ENCODE assay signal across 10 cellular contexts in the genomic region with DNA sequence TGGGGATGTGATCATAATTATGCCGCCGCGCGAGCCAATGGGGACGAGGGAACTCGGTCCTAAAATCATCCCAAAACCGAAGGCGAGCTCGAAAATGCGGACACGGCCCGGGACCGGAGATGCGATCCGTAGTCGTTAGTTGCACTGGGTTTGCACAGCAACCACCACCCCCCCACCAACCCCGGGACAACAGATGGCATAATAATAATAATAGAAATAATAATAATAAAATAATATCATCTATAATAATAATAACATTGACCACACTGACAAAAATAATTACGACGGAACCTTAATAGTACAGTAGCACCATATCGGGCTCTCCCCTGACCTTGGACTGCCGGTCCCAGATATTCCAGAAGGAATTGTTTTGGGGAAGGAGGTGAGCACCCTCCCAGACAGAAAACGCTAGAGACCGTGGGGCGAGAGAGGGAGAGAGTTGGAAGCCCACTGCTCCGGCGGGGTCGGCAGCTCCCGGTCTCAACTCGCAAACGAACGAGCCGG. TPM values are rescaled to one million over a fixed set of nuclear protein-coding genes. Genes with fewer than 3 reads are reported as not detected.
DNase-seq lines count a peak whose midpoint lies in the region; ATAC-seq and TF ChIP-seq lines count a peak whose summit lies in the region.
"Had no signal": no experiment of that assay in that cellular context is flagged by ENCODE, and none has a peak within 500 bp of the region (broad histone marks: within the 10 kb centered on the region; RNA-seq: fewer than 3 reads in every experiment).

No MANE protein-coding gene starts in this region.

- peaks cover 6% of the 10 kb centered on the region for H3K36me3 Mint-ChIP-seq in T-helper 2 cell treated with Interferon-gamma antibody and Interleukin-4, amounts not matched to agents 5 μg/mL and 100 μg/mL, for 36 hours (ENCODE audit: low read depth)
- H3K36me3 Mint-ChIP-seq in activated T-helper 17 cell treated with anti-CD3 and anti-CD28 coated beads, Interleukin-2, amount 50 U/mL, for 72 hours (ENCODE audit: low read depth): peaks cover 6% of the 10 kb centered on the region

- no peak overlapping the region for H3K27ac ChIP-seq in hepatocyte
- peak overlapping the region in 20 of 21 experiments; percentile 13 to 90 (median 74) for H3K27ac ChIP-seq in skin epidermis
- H3K27ac ChIP-seq: BLaER1 had no signal

- H3K4me1 Mint-ChIP-seq in T-helper 2 cell treated with Interferon-gamma antibody and Interleukin-4, amounts not matched to agents 5 μg/mL and 100 μg/mL, for 36 hours (ENCODE audit: low read depth): peaks cover 4% of the 10 kb centered on the region
- H3K4me1 Mint-ChIP-seq in activated T-helper 17 cell treated with anti-CD3 and anti-CD28 coated beads, Interleukin-2, amount 50 U/mL, for 72 hours: no peaks in the 10 kb centered on the region

- H4K20me1 ChIP-seq in hepatocyte (ENCODE audit: insufficient read depth, poor library complexity, severe bottlenecking): no peaks in the 10 kb centered on the region

- H3K27me3 Mint-ChIP-seq in T-helper 2 cell treated with Interferon-gamma antibody and Interleukin-4, amounts not matched to agents 5 μg/mL and 100 μg/mL, for 36 hours (ENCODE audit: low read depth): peaks cover 82% of the 10 kb centered on the region
- H3K27me3 Mint-ChIP-seq in activated T-helper 17 cell treated with anti-CD3 and anti-CD28 coated beads, Interleukin-2, amount 50 U/mL, for 72 hours: peaks cover 49% of the 10 kb centered on the region

- H3K79me2 ChIP-seq in hepatocyte: no peaks in the 10 kb centered on the region

- no peak for DNase-seq in T-helper 2 cell treated with Interferon-gamma antibody and Interleukin-4, amounts not matched to agents 5 μg/mL and 100 μg/mL, for 36 hours (ENCODE audit: low spot score)
- DNase-seq in T-helper 2 cell (no peak), hepatocyte (ENCODE audit: low spot score) (no peak), HK-2 (ENCODE audit: unreplicated experiment) (no peak), 8988T (no peak)
- DNase-seq: NCI-H82 had no signal

- peak overlapping the region; percentile 59 for H3K27ac Mint-ChIP-seq in T-helper 2 cell treated with Interferon-gamma antibody and Interleukin-4, amounts not matched to agents 5 μg/mL and 100 μg/mL, for 36 hours
- no peak overlapping the region for H3K27ac Mint-ChIP-seq in activated T-helper 17 cell treated with anti-CD3 and anti-CD28 coated beads, Interleukin-2, amount 50 U/mL, for 72 hours

- H3K9me2 ChIP-seq in hepatocyte (replicated peaks; ENCODE audit: insufficient read depth): no peaks in the 10 kb centered on the region

- H3K4me3 Mint-ChIP-seq in T-helper 2 cell treated with Interferon-gamma antibody and Interleukin-4, amounts not matched to agents 5 μg/mL and 100 μg/mL, for 36 hours: peak overlapping the region; percentile 46
- peak overlapping the region; percentile 22 for H3K4me3 Mint-ChIP-seq in activated T-helper 17 cell treated with anti-CD3 and anti-CD28 coated beads, Interleukin-2, amount 50 U/mL, for 72 hours

- H2AFZ ChIP-seq in hepatocyte: no peak overlapping the region

- WGBS in hepatocyte (ENCODE audit: low lambda C conversion rate, missing lambda C conversion rate): 5% methylated on average over 32 of the region's 32 CpGs

- no peak for TF ChIP-seq CTCF in hepatocyte (IDR thresholded peaks at IDR 0.05; ENCODE audit: poor library complexity)

- H3K9me3 ChIP-seq in hepatocyte (ENCODE audit: low read depth): no peaks in the 10 kb centered on the region

- H3K4me3 ChIP-seq in hepatocyte (no peak overlapping the region), skin epidermis (peak overlapping the region; percentile 36 to 57 (median 39))
- H3K4me3 ChIP-seq: BLaER1 had no signal

- H3K4me2 ChIP-seq in hepatocyte: peak overlapping the region; percentile 81
- H3K4me2 ChIP-seq: BLaER1 had no signal

- no peak for ATAC-seq in activated T-helper 17 cell treated with anti-CD3 and anti-CD28 coated beads, Interleukin-2, amount 50 U/mL, for 72 hours (replicated peaks)
- ATAC-seq in HG03565 (IDR thresholded peaks at IDR 0.05; ENCODE audit: unreplicated experiment): no peak

- H3K27me3 ChIP-seq in hepatocyte: peaks cover 97% of the 10 kb centered on the region

- no peaks in the 10 kb centered on the region for H3K9me3 Mint-ChIP-seq in T-helper 2 cell treated with Interferon-gamma antibody and Interleukin-4, amounts not matched to agents 5 μg/mL and 100 μg/mL, for 36 hours
- no peaks in the 10 kb centered on the region for H3K9me3 Mint-ChIP-seq in activated T-helper 17 cell treated with anti-CD3 and anti-CD28 coated beads, Interleukin-2, amount 50 U/mL, for 72 hours

- H3K36me3 ChIP-seq in hepatocyte (replicated peaks; ENCODE audit: insufficient read depth, low read depth): no peaks in the 10 kb centered on the region
- H3K36me3 ChIP-seq: BLaER1 had no signal

- H3K4me1 ChIP-seq in hepatocyte (ENCODE audit: insufficient read depth): peaks cover 35% of the 10 kb centered on the region

RNA-seq across cellular contexts. Expression of a gene that starts 1.1 kb away (rescaled TPM):
- total RNA-seq in activated T-helper 17 cell treated with anti-CD3 and anti-CD28 coated beads, Interleukin-2, amount 50 U/mL, for 72 hours: not detected
- total RNA-seq in hepatocyte: 0.12 TPM in 1 of 2 replicates, not detected in the other
- not detected in 2 replicates for polyA plus RNA-seq in hepatocyte
